9 cellular contexts compared by ENCODE assay signal in genomic region chr6:37269105-37269504, GRCh38. TPM values are rescaled to one million over a fixed set of nuclear protein-coding genes. Genes with fewer than 3 reads are reported as not detected.
"Had no signal": no experiment of that assay in that cellular context is flagged by ENCODE, and none has a peak within 500 bp of the region (broad histone marks: within the 10 kb centered on the region; RNA-seq: fewer than 3 reads in every experiment).

No MANE protein-coding gene starts in this region.

- ATAC-seq: GM23338, HCT116 had no signal

- H3K9me3 Mint-ChIP-seq: GM23338, H9, HFFc6 had no signal

- H3K9me3 ChIP-seq: HAP-1 had no signal

- DNase-seq: GM23248, GOT3, H7, H9, HCEC 1CT, HFFc6 had no signal

- H3K27ac Mint-ChIP-seq: HFFc6 had no signal

- H3K36me3 ChIP-seq: HAP-1 had no signal

- H3K4me3 Mint-ChIP-seq: GM23338, H9, HFFc6 had no signal

- H3K27ac ChIP-seq: GM23248 had no signal

RNA-seq across cellular contexts. Expression of gene TMEM217, which starts 11.2 kb away (rescaled TPM):
- total RNA-seq: GM23338 had no signal
